ENCODE assay signal across 1 cellular context in the genomic region with DNA sequence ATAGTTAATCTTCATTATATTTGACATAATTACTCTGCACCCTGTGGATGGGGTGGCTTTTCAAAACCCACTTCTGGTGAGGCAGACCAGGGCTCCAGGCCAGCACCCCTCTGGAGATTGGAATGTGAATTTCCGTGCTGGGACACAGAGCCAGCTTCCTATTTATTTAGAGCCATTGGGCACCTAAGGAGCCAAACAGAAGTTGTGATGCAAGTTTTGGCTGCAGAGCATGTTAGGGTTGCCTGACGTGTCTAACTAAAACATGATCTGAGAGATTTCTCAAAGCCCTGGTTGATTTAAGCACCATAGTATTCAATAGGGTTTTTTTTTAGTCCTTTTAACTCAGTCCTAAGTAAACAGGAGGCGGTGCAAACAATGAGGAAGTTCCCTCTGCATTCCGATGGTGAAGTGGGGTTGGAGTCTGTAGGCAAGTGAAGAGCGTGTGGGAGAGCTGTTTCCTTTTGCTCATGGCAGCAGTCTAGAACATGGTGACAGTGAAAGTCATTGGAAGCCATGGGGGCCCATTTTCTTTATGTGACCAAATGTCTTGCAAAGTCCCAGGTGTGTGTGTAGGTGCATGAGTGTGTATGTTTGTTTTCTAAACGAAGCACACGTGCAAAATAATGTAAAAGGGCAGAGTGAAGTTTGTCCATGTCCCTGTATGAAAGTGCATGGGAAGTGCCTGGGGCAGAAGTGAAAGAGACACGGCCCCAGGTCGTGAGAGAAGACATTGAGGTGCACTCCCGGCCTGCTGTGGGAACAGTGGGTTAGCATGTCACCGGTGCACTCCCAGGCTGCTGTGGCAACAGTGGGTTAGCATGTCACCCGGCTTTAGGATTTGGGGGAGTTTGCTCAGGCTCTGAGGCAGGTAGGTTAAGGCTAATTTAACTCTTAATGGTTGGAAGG.
TF ChIP-seq lines count a peak whose summit lies in the region.

No MANE protein-coding gene starts in this region.

TF ChIP-seq in GM12878, 131 proteins besides CTCF, POLR2A, EP300 and RAD21 (continued from another document and continues in another):
- TF ChIP-seq BCL3 (IDR thresholded peaks at IDR 0.05; ENCODE audit: borderline replicate concordance, insufficient read depth, low read depth, low read length, poor library complexity, severe bottlenecking) (peak; percentile 100), CBX5 (IDR thresholded peaks at IDR 0.05; ENCODE audit: low read depth) (0 out of 2 replicates have a peak, but pooled peaks have one; percentile 56), SIN3A (IDR thresholded peaks at IDR 0.05; ENCODE audit: low read depth, low read length) (peak; percentile 51; the same call in 1 of the 2 replicates), ZNF24 (IDR thresholded peaks at IDR 0.05) (no peak), SMAD1 (IDR thresholded peaks at IDR 0.05; ENCODE audit: low read depth, partially characterized antibody) (peak; percentile 66), IKZF1 (conservative IDR thresholded peaks at IDR 0.05) (peak; percentile 70), NFIC (IDR thresholded peaks at IDR 0.05; ENCODE audit: low read depth, low read length) (peak; percentile 2; the same call in 1 of the 2 replicates), STAT3 (IDR thresholded peaks at IDR 0.05; ENCODE audit: low read depth, low read length) (no peak), GATAD2B (conservative IDR thresholded peaks at IDR 0.05; ENCODE audit: low read depth) (peak; percentile 99), MYC (IDR thresholded peaks at IDR 0.05; ENCODE audit: insufficient read depth, insufficient read length, insufficient replicate concordance, low read length, severe bottlenecking) (no peak), TAF1 (IDR thresholded peaks at IDR 0.05; ENCODE audit: borderline replicate concordance, low read depth, low read length) (no peak), NR2F1 (conservative IDR thresholded peaks at IDR 0.05) (peak; percentile 55), MTA3 (IDR thresholded peaks at IDR 0.05; ENCODE audit: borderline replicate concordance, low read length) (peak; percentile 24; the same call in 1 of the 2 replicates), SP1 (IDR thresholded peaks at IDR 0.05; ENCODE audit: low read depth, low read length) (peak; percentile 47), MEF2B (IDR thresholded peaks at IDR 0.05; ENCODE audit: partially characterized antibody, poor library complexity, severe bottlenecking) (peak; percentile 81), TCF7 (IDR thresholded peaks at IDR 0.05; ENCODE audit: borderline replicate concordance) (no peak), IRF4 (IDR thresholded peaks at IDR 0.05; ENCODE audit: low read depth, low read length) (peak; percentile 89; the same call in 1 of the 2 replicates), TCF12 (IDR thresholded peaks at IDR 0.05; ENCODE audit: low read depth, low read length) (peak; percentile 96), ZNF207 (IDR thresholded peaks at IDR 0.05; ENCODE audit: borderline replicate concordance) (0 out of 2 replicates have a peak, but pooled peaks have one; percentile 56), RELB (IDR thresholded peaks at IDR 0.05; ENCODE audit: low read depth) (peak; percentile 75), MEF2A (IDR thresholded peaks at IDR 0.05; ENCODE audit: insufficient read depth, low read depth, low read length) (peak; percentile 36; the same call in 1 of the 2 replicates), FOXM1 (IDR thresholded peaks at IDR 0.05; ENCODE audit: low read depth, low read length) (peak; percentile 55), DPF2 (IDR thresholded peaks at IDR 0.05) (peak; percentile 49; the same call in 1 of the 2 replicates), HDAC2 (IDR thresholded peaks at IDR 0.05) (no peak), POU2F2 (IDR thresholded peaks at IDR 0.05; ENCODE audit: borderline replicate concordance, low read depth, low read length) (peak; percentile 40; the same call in 2 of the 3 replicates), PAX5 (IDR thresholded peaks at IDR 0.05; ENCODE audit: borderline replicate concordance, low read depth, low read length) (peak; percentile 70; the same call in 1 of the 2 replicates), STAT1 (conservative IDR thresholded peaks at IDR 0.05) (0 out of 2 replicates have a peak, but pooled peaks have one; percentile 72), ATF7 (IDR thresholded peaks at IDR 0.05; ENCODE audit: low read depth) (peak; percentile 36), MTA2 (IDR thresholded peaks at IDR 0.05; ENCODE audit: low read depth) (no peak), BHLHE40 (IDR thresholded peaks at IDR 0.05; ENCODE audit: borderline replicate concordance in 1 of 2, low read depth in 2 of 2, low read length in 1 of 2) (peak; percentile 56 to 77), POLR2AphosphoS5 (IDR thresholded peaks at IDR 0.05; ENCODE audit: low read length) (peak; percentile 59), BACH1 (IDR thresholded peaks at IDR 0.05; ENCODE audit: borderline replicate concordance) (peak; percentile 69), SMARCA5 (IDR thresholded peaks at IDR 0.05) (0 out of 2 replicates have a peak, but pooled peaks have one; percentile 8), MXI1 (IDR thresholded peaks at IDR 0.05; ENCODE audit: low read depth, low read length) (peak; percentile 83), EED (IDR thresholded peaks at IDR 0.05; ENCODE audit: low read depth) (peak; percentile 71), ASH2L (IDR thresholded peaks at IDR 0.05; ENCODE audit: borderline replicate concordance, low read depth) (no peak), NBN (IDR thresholded peaks at IDR 0.05) (peak; percentile 85), TBL1XR1 (IDR thresholded peaks at IDR 0.05; ENCODE audit: low read depth, low read length) (no peak), CHD1 (IDR thresholded peaks at IDR 0.05; ENCODE audit: low read depth, low read length) (0 out of 2 replicates have a peak, but pooled peaks have one; percentile 53)
- TF ChIP-seq, protein P1, sequence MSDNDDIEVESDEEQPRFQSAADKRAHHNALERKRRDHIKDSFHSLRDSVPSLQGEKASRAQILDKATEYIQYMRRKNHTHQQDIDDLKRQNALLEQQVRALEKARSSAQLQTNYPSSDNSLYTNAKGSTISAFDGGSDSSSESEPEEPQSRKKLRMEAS (IDR thresholded peaks at IDR 0.05; ENCODE audit: low read depth, low read length), result peak; percentile 4; the same call in 1 of the 2 replicates
- TF ChIP-seq, protein P2, sequence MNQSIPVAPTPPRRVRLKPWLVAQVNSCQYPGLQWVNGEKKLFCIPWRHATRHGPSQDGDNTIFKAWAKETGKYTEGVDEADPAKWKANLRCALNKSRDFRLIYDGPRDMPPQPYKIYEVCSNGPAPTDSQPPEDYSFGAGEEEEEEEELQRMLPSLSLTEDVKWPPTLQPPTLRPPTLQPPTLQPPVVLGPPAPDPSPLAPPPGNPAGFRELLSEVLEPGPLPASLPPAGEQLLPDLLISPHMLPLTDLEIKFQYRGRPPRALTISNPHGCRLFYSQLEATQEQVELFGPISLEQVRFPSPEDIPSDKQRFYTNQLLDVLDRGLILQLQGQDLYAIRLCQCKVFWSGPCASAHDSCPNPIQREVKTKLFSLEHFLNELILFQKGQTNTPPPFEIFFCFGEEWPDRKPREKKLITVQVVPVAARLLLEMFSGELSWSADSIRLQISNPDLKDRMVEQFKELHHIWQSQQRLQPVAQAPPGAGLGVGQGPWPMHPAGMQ (IDR thresholded peaks at IDR 0.05; ENCODE audit: borderline replicate concordance), result no peak
- TF ChIP-seq, protein P3, sequence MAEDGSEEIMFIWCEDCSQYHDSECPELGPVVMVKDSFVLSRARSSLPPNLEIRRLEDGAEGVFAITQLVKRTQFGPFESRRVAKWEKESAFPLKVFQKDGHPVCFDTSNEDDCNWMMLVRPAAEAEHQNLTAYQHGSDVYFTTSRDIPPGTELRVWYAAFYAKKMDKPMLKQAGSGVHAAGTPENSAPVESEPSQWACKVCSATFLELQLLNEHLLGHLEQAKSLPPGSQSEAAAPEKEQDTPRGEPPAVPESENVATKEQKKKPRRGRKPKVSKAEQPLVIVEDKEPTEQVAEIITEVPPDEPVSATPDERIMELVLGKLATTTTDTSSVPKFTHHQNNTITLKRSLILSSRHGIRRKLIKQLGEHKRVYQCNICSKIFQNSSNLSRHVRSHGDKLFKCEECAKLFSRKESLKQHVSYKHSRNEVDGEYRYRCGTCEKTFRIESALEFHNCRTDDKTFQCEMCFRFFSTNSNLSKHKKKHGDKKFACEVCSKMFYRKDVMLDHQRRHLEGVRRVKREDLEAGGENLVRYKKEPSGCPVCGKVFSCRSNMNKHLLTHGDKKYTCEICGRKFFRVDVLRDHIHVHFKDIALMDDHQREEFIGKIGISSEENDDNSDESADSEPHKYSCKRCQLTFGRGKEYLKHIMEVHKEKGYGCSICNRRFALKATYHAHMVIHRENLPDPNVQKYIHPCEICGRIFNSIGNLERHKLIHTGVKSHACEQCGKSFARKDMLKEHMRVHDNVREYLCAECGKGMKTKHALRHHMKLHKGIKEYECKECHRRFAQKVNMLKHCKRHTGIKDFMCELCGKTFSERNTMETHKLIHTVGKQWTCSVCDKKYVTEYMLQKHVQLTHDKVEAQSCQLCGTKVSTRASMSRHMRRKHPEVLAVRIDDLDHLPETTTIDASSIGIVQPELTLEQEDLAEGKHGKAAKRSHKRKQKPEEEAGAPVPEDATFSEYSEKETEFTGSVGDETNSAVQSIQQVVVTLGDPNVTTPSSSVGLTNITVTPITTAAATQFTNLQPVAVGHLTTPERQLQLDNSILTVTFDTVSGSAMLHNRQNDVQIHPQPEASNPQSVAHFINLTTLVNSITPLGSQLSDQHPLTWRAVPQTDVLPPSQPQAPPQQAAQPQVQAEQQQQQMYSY (CRISPR knock-in tag; IDR thresholded peaks at IDR 0.05), result no peak
- TF ChIP-seq, protein P4, sequence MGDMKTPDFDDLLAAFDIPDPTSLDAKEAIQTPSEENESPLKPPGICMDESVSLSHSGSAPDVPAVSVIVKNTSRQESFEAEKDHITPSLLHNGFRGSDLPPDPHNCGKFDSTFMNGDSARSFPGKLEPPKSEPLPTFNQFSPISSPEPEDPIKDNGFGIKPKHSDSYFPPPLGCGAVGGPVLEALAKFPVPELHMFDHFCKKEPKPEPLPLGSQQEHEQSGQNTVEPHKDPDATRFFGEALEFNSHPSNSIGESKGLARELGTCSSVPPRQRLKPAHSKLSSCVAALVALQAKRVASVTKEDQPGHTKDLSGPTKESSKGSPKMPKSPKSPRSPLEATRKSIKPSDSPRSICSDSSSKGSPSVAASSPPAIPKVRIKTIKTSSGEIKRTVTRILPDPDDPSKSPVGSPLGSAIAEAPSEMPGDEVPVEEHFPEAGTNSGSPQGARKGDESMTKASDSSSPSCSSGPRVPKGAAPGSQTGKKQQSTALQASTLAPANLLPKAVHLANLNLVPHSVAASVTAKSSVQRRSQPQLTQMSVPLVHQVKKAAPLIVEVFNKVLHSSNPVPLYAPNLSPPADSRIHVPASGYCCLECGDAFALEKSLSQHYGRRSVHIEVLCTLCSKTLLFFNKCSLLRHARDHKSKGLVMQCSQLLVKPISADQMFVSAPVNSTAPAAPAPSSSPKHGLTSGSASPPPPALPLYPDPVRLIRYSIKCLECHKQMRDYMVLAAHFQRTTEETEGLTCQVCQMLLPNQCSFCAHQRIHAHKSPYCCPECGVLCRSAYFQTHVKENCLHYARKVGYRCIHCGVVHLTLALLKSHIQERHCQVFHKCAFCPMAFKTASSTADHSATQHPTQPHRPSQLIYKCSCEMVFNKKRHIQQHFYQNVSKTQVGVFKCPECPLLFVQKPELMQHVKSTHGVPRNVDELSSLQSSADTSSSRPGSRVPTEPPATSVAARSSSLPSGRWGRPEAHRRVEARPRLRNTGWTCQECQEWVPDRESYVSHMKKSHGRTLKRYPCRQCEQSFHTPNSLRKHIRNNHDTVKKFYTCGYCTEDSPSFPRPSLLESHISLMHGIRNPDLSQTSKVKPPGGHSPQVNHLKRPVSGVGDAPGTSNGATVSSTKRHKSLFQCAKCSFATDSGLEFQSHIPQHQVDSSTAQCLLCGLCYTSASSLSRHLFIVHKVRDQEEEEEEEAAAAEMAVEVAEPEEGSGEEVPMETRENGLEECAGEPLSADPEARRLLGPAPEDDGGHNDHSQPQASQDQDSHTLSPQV (IDR thresholded peaks at IDR 0.05), result peak; percentile 68
- TF ChIP-seq, protein P5, sequence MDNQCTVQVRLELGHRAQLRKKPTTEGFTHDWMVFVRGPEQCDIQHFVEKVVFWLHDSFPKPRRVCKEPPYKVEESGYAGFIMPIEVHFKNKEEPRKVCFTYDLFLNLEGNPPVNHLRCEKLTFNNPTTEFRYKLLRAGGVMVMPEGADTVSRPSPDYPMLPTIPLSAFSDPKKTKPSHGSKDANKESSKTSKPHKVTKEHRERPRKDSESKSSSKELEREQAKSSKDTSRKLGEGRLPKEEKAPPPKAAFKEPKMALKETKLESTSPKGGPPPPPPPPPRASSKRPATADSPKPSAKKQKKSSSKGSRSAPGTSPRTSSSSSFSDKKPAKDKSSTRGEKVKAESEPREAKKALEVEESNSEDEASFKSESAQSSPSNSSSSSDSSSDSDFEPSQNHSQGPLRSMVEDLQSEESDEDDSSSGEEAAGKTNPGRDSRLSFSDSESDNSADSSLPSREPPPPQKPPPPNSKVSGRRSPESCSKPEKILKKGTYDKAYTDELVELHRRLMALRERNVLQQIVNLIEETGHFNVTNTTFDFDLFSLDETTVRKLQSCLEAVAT (IDR thresholded peaks at IDR 0.05), result peak; percentile 67; the same call in 1 of the 2 replicates
